Comparison of ENCODE assay signal across 19 cellular contexts in the genomic region with DNA sequence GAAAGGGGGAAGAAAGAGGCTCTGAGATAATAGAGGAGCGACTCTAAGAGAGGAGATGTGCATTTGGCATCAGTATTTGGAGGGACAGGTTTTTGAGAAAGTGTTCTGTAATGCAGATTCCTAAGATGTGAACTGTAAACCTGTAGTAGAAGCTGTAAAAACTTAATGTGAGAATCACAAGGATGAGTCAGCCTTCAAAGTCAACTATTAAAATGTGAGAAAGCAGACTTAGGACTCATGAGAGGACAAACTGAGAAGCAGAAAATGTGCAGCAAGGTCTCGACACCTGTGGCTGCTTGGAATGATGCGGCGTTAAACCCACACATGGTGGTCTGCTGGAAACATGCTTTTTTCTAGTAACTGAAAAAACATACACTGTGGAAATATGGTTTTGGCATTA. TPM values are rescaled to one million over a fixed set of nuclear protein-coding genes. Genes with fewer than 3 reads are reported as not detected.
DNase-seq lines count a peak whose midpoint lies in the region; ATAC-seq, FAIRE-seq and TF ChIP-seq lines count a peak whose summit lies in the region.
"Had no signal": no experiment of that assay in that cellular context is flagged by ENCODE, and none has a peak within 500 bp of the region (broad histone marks: within the 10 kb centered on the region; RNA-seq: fewer than 3 reads in every experiment).

No MANE protein-coding gene starts in this region.

- no peaks in the 10 kb centered on the region for H3K27me3 Mint-ChIP-seq in stimulated activated naive CD8-positive, alpha-beta T cell treated with anti-CD3 and anti-CD28 coated beads, Interleukin-15, amount 100 ng/mL, for 72 hours
- no peaks in the 10 kb centered on the region for H3K27me3 Mint-ChIP-seq in neural progenitor cell (ENCODE audit: insufficient read depth, low read depth)
- H3K27me3 Mint-ChIP-seq: activated CD4-positive, alpha-beta T cell treated with anti-CD3 and anti-CD28 coated beads, Interleukin-2, amount 10 ng/mL, durations not matched to agents 24 days and 14 days; activated naive CD4-positive, alpha-beta T cell treated with anti-CD3 and anti-CD28 coated beads, Interleukin-2, amount 10 ng/mL, durations not matched to agents 7 days and 5 days had no signal

- no peak overlapping the region for H3K4me2 ChIP-seq in neural progenitor cell

- no peaks in the 10 kb centered on the region for H3K4me1 ChIP-seq in neural progenitor cell
- no peaks in the 10 kb centered on the region for H3K4me1 ChIP-seq in uterus
- H3K4me1 ChIP-seq: body of pancreas, left lung had no signal

- TF ChIP-seq CTCF in neural progenitor cell (IDR thresholded peaks at IDR 0.05) = no peak
- no peak for TF ChIP-seq CTCF in uterus (IDR thresholded peaks at IDR 0.05)

- CTCF ChIA-PET in HEK293T (lab: Yijun Ruan, JAX) = no interaction called here

- H3K27me3 ChIP-seq in neural progenitor cell = no peaks in the 10 kb centered on the region
- no peaks in the 10 kb centered on the region for H3K27me3 ChIP-seq in uterus
- H3K27me3 ChIP-seq: body of pancreas, left lung, thyroid gland had no signal

- H3K4me3 ChIP-seq in neural progenitor cell = no peak overlapping the region
- H3K4me3 ChIP-seq in uterus = no peak overlapping the region
- H3K4me3 ChIP-seq: body of pancreas, coronary artery, left lung, thyroid gland had no signal

- no peak overlapping the region for H2AFZ ChIP-seq in neural progenitor cell (replicated peaks)

- H3K27ac Mint-ChIP-seq in stimulated activated naive CD8-positive, alpha-beta T cell treated with anti-CD3 and anti-CD28 coated beads, Interleukin-15, amount 100 ng/mL, for 72 hours = peak overlapping the region; percentile 6 to 15
- H3K27ac Mint-ChIP-seq in neural progenitor cell = no peak overlapping the region
- H3K27ac Mint-ChIP-seq: activated CD4-positive, alpha-beta T cell treated with anti-CD3 and anti-CD28 coated beads, Interleukin-2, amount 10 ng/mL, durations not matched to agents 24 days and 14 days; activated naive CD4-positive, alpha-beta T cell treated with anti-CD3 and anti-CD28 coated beads, Interleukin-2, amount 10 ng/mL, durations not matched to agents 7 days and 5 days had no signal

- H3F3A ChIP-seq in neural progenitor cell (ENCODE audit: low read depth) = no peaks in the 10 kb centered on the region

- H3K36me3 Mint-ChIP-seq in neural progenitor cell = peaks cover 28% of the 10 kb centered on the region

- ATAC-seq in stimulated activated naive CD8-positive, alpha-beta T cell treated with anti-CD3 and anti-CD28 coated beads, Interleukin-15, amount 100 ng/mL, for 72 hours = no peak
- ATAC-seq in stimulated activated naive CD8-positive, alpha-beta T cell treated with anti-CD3 and anti-CD28 coated beads, Interleukin-15, Interleukin-2, amounts not matched to agents 100 U/mL and 50 U/mL, for 24 hours = no peak
- ATAC-seq: body of pancreas, HCT116, left lung had no signal

- H3K79me2 ChIP-seq in neural progenitor cell (ENCODE audit: low read depth) = peaks cover 5% of the 10 kb centered on the region

- no peak for TF ChIP-seq POLR2A in uterus (IDR thresholded peaks at IDR 0.05)

- no peak overlapping the region for H3K27ac ChIP-seq in epithelial cell of prostate
- H3K27ac ChIP-seq in neural progenitor cell = no peak overlapping the region
- H3K27ac ChIP-seq in uterus = no peak overlapping the region
- H3K27ac ChIP-seq: body of pancreas, coronary artery, left lung had no signal

- intact Hi-C loops in uterus (cut with DNase I; ENCODE audit: low total_unique reads) = no loop called here

- H3K4me1 Mint-ChIP-seq in stimulated activated naive CD8-positive, alpha-beta T cell treated with anti-CD3 and anti-CD28 coated beads, Interleukin-15, amount 100 ng/mL, for 72 hours = no peaks in the 10 kb centered on the region
- no peaks in the 10 kb centered on the region for H3K4me1 Mint-ChIP-seq in neural progenitor cell
- H3K4me1 Mint-ChIP-seq: activated naive CD4-positive, alpha-beta T cell treated with anti-CD3 and anti-CD28 coated beads, Interleukin-2, amount 10 ng/mL, durations not matched to agents 7 days and 5 days had no signal

- no peaks in the 10 kb centered on the region for H3K9me3 Mint-ChIP-seq in stimulated activated naive CD8-positive, alpha-beta T cell treated with anti-CD3 and anti-CD28 coated beads, Interleukin-15, amount 100 ng/mL, for 72 hours
- H3K9me3 Mint-ChIP-seq in neural progenitor cell = peaks cover 3% of the 10 kb centered on the region
- H3K9me3 Mint-ChIP-seq: activated CD4-positive, alpha-beta T cell treated with anti-CD3 and anti-CD28 coated beads, Interleukin-2, amount 10 ng/mL, durations not matched to agents 24 days and 14 days; activated naive CD4-positive, alpha-beta T cell treated with anti-CD3 and anti-CD28 coated beads, Interleukin-2, amount 10 ng/mL, durations not matched to agents 7 days and 5 days had no signal

- no peak for DNase-seq in stimulated activated naive CD8-positive, alpha-beta T cell treated with anti-CD3 and anti-CD28 coated beads, Interleukin-15, amount 100 ng/mL, for 72 hours
- no peak for DNase-seq in stimulated activated naive CD8-positive, alpha-beta T cell treated with anti-CD3 and anti-CD28 coated beads, Interleukin-15, Interleukin-2, amounts not matched to agents 100 U/mL and 50 U/mL, for 24 hours
- peak; percentile 26 for DNase-seq in RCC 7860 (ENCODE audit: low spot score)
- peak; percentile 14 for DNase-seq in epithelial cell of prostate (ENCODE audit: low read depth, low spot score)
- DNase-seq in GM19238 (ENCODE audit: insufficient read length, low spot score) = no peak
- no peak for DNase-seq in neural progenitor cell (ENCODE audit: low spot score)
- DNase-seq in uterus = no peak
- no peak for DNase-seq in HEK293T (ENCODE audit: extremely low spot score)
- DNase-seq: activated CD4-positive, alpha-beta T cell treated with anti-CD3 and anti-CD28 coated beads, Interleukin-2, amount 10 ng/mL, durations not matched to agents 24 days and 14 days; activated naive CD4-positive, alpha-beta T cell treated with anti-CD3 and anti-CD28 coated beads, Interleukin-2, amount 10 ng/mL, durations not matched to agents 7 days and 5 days; activated T-cell treated with anti-CD3 and anti-CD28 coated beads for 4 hours; body of pancreas; left lung; NCI-H1436 treated with DMSO at 0.1 percent for 48 hours; thyroid gland had no signal

- peak; percentile 35 for FAIRE-seq in RCC 7860 (lab: Jason Lieb, UNC)
- FAIRE-seq: endothelial cell of umbilical vein, frontal cortex had no signal

- H3K9me3 ChIP-seq in neural progenitor cell (ENCODE audit: low read depth) (no peaks in the 10 kb centered on the region), uterus (no peaks in the 10 kb centered on the region)
- H3K9me3 ChIP-seq: body of pancreas, left lung, thyroid gland had no signal

- no peaks in the 10 kb centered on the region for H4K20me1 ChIP-seq in neural progenitor cell (ENCODE audit: low read depth)

- no peaks in the 10 kb centered on the region for H3K36me3 ChIP-seq in neural progenitor cell
- no peaks in the 10 kb centered on the region for H3K36me3 ChIP-seq in uterus
- H3K36me3 ChIP-seq: thyroid gland had no signal

- POLR2A ChIA-PET in HEK293T (lab: Yijun Ruan, JAX) = no interaction called here

- no peak overlapping the region for H3K9ac ChIP-seq in neural progenitor cell

- H3K4me3 Mint-ChIP-seq in stimulated activated naive CD8-positive, alpha-beta T cell treated with anti-CD3 and anti-CD28 coated beads, Interleukin-15, amount 100 ng/mL, for 72 hours = no peak overlapping the region
- no peak overlapping the region for H3K4me3 Mint-ChIP-seq in neural progenitor cell
- H3K4me3 Mint-ChIP-seq: activated CD4-positive, alpha-beta T cell treated with anti-CD3 and anti-CD28 coated beads, Interleukin-2, amount 10 ng/mL, durations not matched to agents 24 days and 14 days; activated naive CD4-positive, alpha-beta T cell treated with anti-CD3 and anti-CD28 coated beads, Interleukin-2, amount 10 ng/mL, durations not matched to agents 7 days and 5 days had no signal

TF ChIP-seq in HEK293T, 16 proteins besides CTCF, POLR2A, EP300 and RAD21:
- TF ChIP-seq L3MBTL2 (conservative IDR thresholded peaks at IDR 0.05) (no peak), HDGF (IDR thresholded peaks at IDR 0.05; ENCODE audit: borderline replicate concordance) (no peak), CTBP1 (IDR thresholded peaks at IDR 0.05; ENCODE audit: borderline replicate concordance) (no peak), SP1 (IDR thresholded peaks at IDR 0.05) (no peak), TARDBP (IDR thresholded peaks at IDR 0.05) (no peak), FOXM1 (IDR thresholded peaks at IDR 0.05; ENCODE audit: borderline replicate concordance) (no peak), NFRKB (IDR thresholded peaks at IDR 0.05) (no peak), FOXK2 (IDR thresholded peaks at IDR 0.05) (no peak), FOXA1 (IDR thresholded peaks at IDR 0.05) (no peak), BHLHE40 (IDR thresholded peaks at IDR 0.05; ENCODE audit: borderline replicate concordance) (no peak), LEF1 (IDR thresholded peaks at IDR 0.05; ENCODE audit: borderline replicate concordance) (no peak), ZNF384 (IDR thresholded peaks at IDR 0.05) (no peak), ARNT (IDR thresholded peaks at IDR 0.05) (no peak), SUZ12 (IDR thresholded peaks at IDR 0.05) (no peak)
- TF ChIP-seq, protein P1, sequence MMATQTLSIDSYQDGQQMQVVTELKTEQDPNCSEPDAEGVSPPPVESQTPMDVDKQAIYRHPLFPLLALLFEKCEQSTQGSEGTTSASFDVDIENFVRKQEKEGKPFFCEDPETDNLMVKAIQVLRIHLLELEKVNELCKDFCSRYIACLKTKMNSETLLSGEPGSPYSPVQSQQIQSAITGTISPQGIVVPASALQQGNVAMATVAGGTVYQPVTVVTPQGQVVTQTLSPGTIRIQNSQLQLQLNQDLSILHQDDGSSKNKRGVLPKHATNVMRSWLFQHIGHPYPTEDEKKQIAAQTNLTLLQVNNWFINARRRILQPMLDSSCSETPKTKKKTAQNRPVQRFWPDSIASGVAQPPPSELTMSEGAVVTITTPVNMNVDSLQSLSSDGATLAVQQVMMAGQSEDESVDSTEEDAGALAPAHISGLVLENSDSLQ (IDR thresholded peaks at IDR 0.05) = no peak

RNA-seq across cellular contexts. Expression of a gene that starts 36.0 kb away (rescaled TPM):
- total RNA-seq in neural progenitor cell (ENCODE audit: low replicate concordance) (17.7 and 18.1 TPM in 2 replicates), uterus (10 to 100 TPM; 17.4 to 19.8 (median 18.2) TPM)

Comparison
In these comparisons a context has a peak if more than half of its experiments do, and no peak if none do; other contexts are left out.
1. DNase-seq: peak in RCC 7860 (single experiment) and epithelial cell of prostate (single experiment); none in stimulated activated naive CD8-positive, alpha-beta T cell treated with anti-CD3 and anti-CD28 coated beads, Interleukin-15, amount 100 ng/mL, for 72 hours (0 of 2), stimulated activated naive CD8-positive, alpha-beta T cell treated with anti-CD3 and anti-CD28 coated beads, Interleukin-15, Interleukin-2, amounts not matched to agents 100 U/mL and 50 U/mL, for 24 hours (single experiment), GM19238 (single experiment), neural progenitor cell (single experiment), uterus (0 of 2) and HEK293T (single experiment).